Comparison of ENCODE assay signal across 24 cellular contexts in genomic region chr21:39628380-39628779, GRCh38. TPM values are rescaled to one million over a fixed set of nuclear protein-coding genes. Genes with fewer than 3 reads are reported as not detected.
"Had no signal": no experiment of that assay in that cellular context is flagged by ENCODE, and none has a peak within 500 bp of the region (broad histone marks: within the 10 kb centered on the region; RNA-seq: fewer than 3 reads in every experiment).

No MANE protein-coding gene starts in this region.

- H3K4me3 Mint-ChIP-seq: activated CD4-positive, alpha-beta T cell treated with anti-CD3 and anti-CD28 coated beads for 36 hours; activated CD8-positive, alpha-beta T cell treated with anti-CD3 and anti-CD28 coated beads for 36 hours; activated naive CD8-positive, alpha-beta T cell treated with anti-CD3 and anti-CD28 coated beads, Interleukin-2, amount 10 ng/mL, durations not matched to agents 7 days and 5 days had no signal

- H3K4me1 Mint-ChIP-seq: activated CD4-positive, alpha-beta T cell treated with anti-CD3 and anti-CD28 coated beads for 36 hours; activated naive CD8-positive, alpha-beta T cell treated with anti-CD3 and anti-CD28 coated beads, Interleukin-2, amount 10 ng/mL, durations not matched to agents 7 days and 5 days had no signal

- H3K4me1 ChIP-seq: adrenal gland, breast epithelium had no signal

- DNase-seq: activated CD4-positive, alpha-beta T cell treated with anti-CD3 and anti-CD28 coated beads for 36 hours; activated CD8-positive, alpha-beta memory T cell treated with anti-CD3 and anti-CD28 coated beads, Interleukin-2, amount 50 U/mL, for 4 hours; activated CD8-positive, alpha-beta T cell treated with anti-CD3 and anti-CD28 coated beads for 36 hours; activated naive CD4-positive, alpha-beta T cell treated with anti-CD3 and anti-CD28 coated beads, Interleukin-2, amount 50 U/mL, for 16 hours; activated naive CD8-positive, alpha-beta T cell treated with anti-CD3 and anti-CD28 coated beads, Interleukin-2, amount 10 ng/mL, durations not matched to agents 7 days and 5 days; adrenal gland; anterior cingulate cortex; caudate nucleus; KBM-7; MV-4-11; NCI-H1092 treated with DMSO at 0.1 percent for 48 hours; NCI-H1417 treated with DMSO at 0.1 percent for 48 hours; NCI-H1694; NCI-H2029; NCI-H345; NCI-H510A; NCI-H69; Peyer's patch; SHP77 treated with DMSO at 0.1 percent for 48 hours; T-helper 1 cell had no signal

- H3K9me3 ChIP-seq: adrenal gland, breast epithelium, Peyer's patch had no signal

- H3K4me3 ChIP-seq: adrenal gland, breast epithelium, Peyer's patch had no signal

- H3K36me3 Mint-ChIP-seq: activated naive CD8-positive, alpha-beta T cell treated with anti-CD3 and anti-CD28 coated beads, Interleukin-2, amount 10 ng/mL, durations not matched to agents 7 days and 5 days had no signal

- H3K27ac ChIP-seq: adrenal gland, breast epithelium, Peyer's patch, VCaP had no signal

- H3K27ac Mint-ChIP-seq: activated CD4-positive, alpha-beta T cell treated with anti-CD3 and anti-CD28 coated beads for 36 hours; activated CD8-positive, alpha-beta T cell treated with anti-CD3 and anti-CD28 coated beads for 36 hours; activated naive CD8-positive, alpha-beta T cell treated with anti-CD3 and anti-CD28 coated beads, Interleukin-2, amount 10 ng/mL, durations not matched to agents 7 days and 5 days had no signal

- H3K27me3 ChIP-seq: breast epithelium, Peyer's patch had no signal

- H3K9me3 Mint-ChIP-seq: activated naive CD8-positive, alpha-beta T cell treated with anti-CD3 and anti-CD28 coated beads, Interleukin-2, amount 10 ng/mL, durations not matched to agents 7 days and 5 days had no signal

- H3K36me3 ChIP-seq: adrenal gland, breast epithelium, Peyer's patch had no signal

RNA-seq across cellular contexts. Expression of gene B3GALT5, which starts 15.6 kb away (rescaled TPM):
- total RNA-seq: activated CD4-positive, alpha-beta T cell treated with anti-CD3 and anti-CD28 coated beads for 36 hours; activated CD8-positive, alpha-beta T cell treated with anti-CD3 and anti-CD28 coated beads for 36 hours; activated naive CD8-positive, alpha-beta T cell treated with anti-CD3 and anti-CD28 coated beads, Interleukin-2, amount 10 ng/mL, durations not matched to agents 7 days and 5 days; MCF 10A; T-helper 2 cell treated with Interferon-gamma antibody and Interleukin-4, amounts not matched to agents 100 ng/mL and 5 ng/mL, for 36 hours had no signal
